Comparison of ENCODE assay signal across 20 cellular contexts in genomic region chr3:127156651-127157050, GRCh38. TPM values are rescaled to one million over a fixed set of nuclear protein-coding genes. Genes with fewer than 3 reads are reported as not detected.
"Had no signal": no experiment of that assay in that cellular context is flagged by ENCODE, and none has a peak within 500 bp of the region (broad histone marks: within the 10 kb centered on the region; RNA-seq: fewer than 3 reads in every experiment).

No MANE protein-coding gene starts in this region.

- ATAC-seq: activated naive CD4-positive, alpha-beta T cell treated with anti-CD3 and anti-CD28 coated beads, Interleukin-2, amount 50 U/mL, for 72 hours; activated T-cell treated with anti-CD3 and anti-CD28 coated beads, Interleukin-2, amount 50 U/mL, for 72 hours; esophagus mucosa; gastrocnemius medialis; left lung; stimulated activated effector memory CD8-positive, alpha-beta T cell treated with anti-CD3 and anti-CD28 coated beads, Interleukin-12 subunit alpha, Interleukin-12 subunit beta, amount 100 ng/mL, for 72 hours; T-cell had no signal

- H3K27me3 Mint-ChIP-seq: activated CD4-positive, alpha-beta T cell treated with anti-CD3 and anti-CD28 coated beads, Interleukin-2, amount 10 ng/mL, durations not matched to agents 24 days and 14 days had no signal

- DNase-seq: activated CD4-positive, alpha-beta T cell treated with anti-CD3 and anti-CD28 coated beads, Interleukin-2, amount 10 ng/mL, durations not matched to agents 24 days and 14 days; activated CD4-positive, CD25-positive, alpha-beta regulatory T cell; activated CD8-positive, alpha-beta memory T cell treated with anti-CD3 and anti-CD28 coated beads, Interleukin-2, amount 50 U/mL, for 4 hours; activated gamma-delta T cell treated with Interleukin-2 at 50 U/mL for 16 hours; activated T-cell treated with anti-CD3 and anti-CD28 coated beads, Interleukin-2, amount 50 U/mL, for 72 hours; adrenal gland; effector CD8-positive, alpha-beta T cell; gastrocnemius medialis; sigmoid colon; stimulated activated CD4-positive, alpha-beta T cell treated with anti-CD3 and anti-CD28 coated beads, Interleukin-4, amount 100 ng/mL, for 24 hours; T-cell had no signal

- H3K9me3 Mint-ChIP-seq: activated CD4-positive, alpha-beta T cell treated with anti-CD3 and anti-CD28 coated beads, Interleukin-2, amount 10 ng/mL, durations not matched to agents 24 days and 14 days; activated naive CD4-positive, alpha-beta T cell treated with anti-CD3 and anti-CD28 coated beads, Interleukin-2, amount 50 U/mL, for 72 hours; activated T-cell treated with anti-CD3 and anti-CD28 coated beads, Interleukin-2, amount 50 U/mL, for 72 hours; dendritic cell treated with granulocyte-macrophage colony-stimulating factor and Interleukin-4, amounts not matched to agents 40 ng/mL and 50 ng/mL, for 4 days; stimulated activated effector memory CD8-positive, alpha-beta T cell treated with anti-CD3 and anti-CD28 coated beads, Interleukin-12 subunit alpha, Interleukin-12 subunit beta, amount 100 ng/mL, for 72 hours; T-cell had no signal

- H3K4me1 Mint-ChIP-seq: activated CD4-positive, alpha-beta T cell treated with anti-CD3 and anti-CD28 coated beads, Interleukin-2, amount 10 ng/mL, durations not matched to agents 24 days and 14 days; stimulated activated effector memory CD8-positive, alpha-beta T cell treated with anti-CD3 and anti-CD28 coated beads, Interleukin-12 subunit alpha, Interleukin-12 subunit beta, amount 100 ng/mL, for 72 hours; T-cell had no signal

- H3K4me3 Mint-ChIP-seq: activated CD4-positive, alpha-beta T cell treated with anti-CD3 and anti-CD28 coated beads, Interleukin-2, amount 10 ng/mL, durations not matched to agents 24 days and 14 days; activated T-cell treated with anti-CD3 and anti-CD28 coated beads, Interleukin-2, amount 50 U/mL, for 72 hours; dendritic cell treated with granulocyte-macrophage colony-stimulating factor and Interleukin-4, amounts not matched to agents 40 ng/mL and 50 ng/mL, for 4 days; stimulated activated effector memory CD8-positive, alpha-beta T cell treated with anti-CD3 and anti-CD28 coated beads, Interleukin-12 subunit alpha, Interleukin-12 subunit beta, amount 100 ng/mL, for 72 hours; T-cell had no signal

- H3K27ac Mint-ChIP-seq: activated CD4-positive, alpha-beta T cell treated with anti-CD3 and anti-CD28 coated beads, Interleukin-2, amount 10 ng/mL, durations not matched to agents 24 days and 14 days; activated naive CD4-positive, alpha-beta T cell treated with anti-CD3 and anti-CD28 coated beads, Interleukin-2, amount 50 U/mL, for 72 hours; activated T-cell treated with anti-CD3 and anti-CD28 coated beads, Interleukin-2, amount 50 U/mL, for 72 hours; dendritic cell treated with granulocyte-macrophage colony-stimulating factor and Interleukin-4, amounts not matched to agents 40 ng/mL and 50 ng/mL, for 4 days; stimulated activated effector memory CD8-positive, alpha-beta T cell treated with anti-CD3 and anti-CD28 coated beads, Interleukin-12 subunit alpha, Interleukin-12 subunit beta, amount 100 ng/mL, for 72 hours; T-cell had no signal

- H3K36me3 Mint-ChIP-seq: activated naive CD4-positive, alpha-beta T cell treated with anti-CD3 and anti-CD28 coated beads, Interleukin-2, amount 50 U/mL, for 72 hours; stimulated activated effector memory CD8-positive, alpha-beta T cell treated with anti-CD3 and anti-CD28 coated beads, Interleukin-12 subunit alpha, Interleukin-12 subunit beta, amount 100 ng/mL, for 72 hours; T-cell had no signal

RNA-seq across cellular contexts. Expression of gene PRR23E, which starts 36.3 kb away (rescaled TPM):
- total RNA-seq: activated CD4-positive, alpha-beta T cell treated with anti-CD3 and anti-CD28 coated beads, Interleukin-2, amount 10 ng/mL, durations not matched to agents 24 days and 14 days; activated naive CD4-positive, alpha-beta T cell treated with anti-CD3 and anti-CD28 coated beads, Interleukin-2, amount 50 U/mL, for 72 hours; activated T-cell treated with anti-CD3 and anti-CD28 coated beads, Interleukin-2, amount 50 U/mL, for 72 hours; adrenal gland; bronchial epithelial cell; cerebellum; esophagus mucosa; gastrocnemius medialis; left lung; mononuclear cell; pancreas; sigmoid colon; T-cell had no signal
